In the genomic region with DNA sequence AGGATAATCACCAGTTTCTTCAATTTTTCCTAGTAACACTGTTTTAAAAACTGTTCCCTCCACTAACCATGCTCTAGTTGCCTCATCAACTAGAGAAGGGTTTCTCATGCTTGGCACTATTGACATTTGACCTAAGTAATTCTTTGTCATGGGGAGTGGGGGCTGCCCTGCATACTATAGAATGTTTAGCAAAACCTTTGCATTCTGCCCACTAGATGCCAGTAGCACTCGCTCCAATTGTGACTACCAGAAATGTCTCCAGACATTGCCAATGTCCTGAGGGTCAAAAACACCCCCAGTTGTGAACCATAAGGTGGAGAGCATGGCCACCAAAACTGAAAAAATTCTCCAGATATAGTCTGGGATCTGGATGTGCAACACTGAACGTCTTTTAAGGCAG, we compare ENCODE assay signal across 10 cellular contexts. TPM values are rescaled to one million over a fixed set of nuclear protein-coding genes. Genes with fewer than 3 reads are reported as not detected.
DNase-seq lines count a peak whose midpoint lies in the region; ATAC-seq, FAIRE-seq and TF ChIP-seq lines count a peak whose summit lies in the region.
"Had no signal": no experiment of that assay in that cellular context is flagged by ENCODE, and none has a peak within 500 bp of the region (broad histone marks: within the 10 kb centered on the region; RNA-seq: fewer than 3 reads in every experiment).

No MANE protein-coding gene starts in this region.

- H3K4me3 Mint-ChIP-seq in stimulated activated effector memory CD8-positive, alpha-beta T cell treated with anti-CD3 and anti-CD28 coated beads, Interleukin-12 subunit alpha, Interleukin-12 subunit beta, amount 100 ng/mL, for 72 hours, result no peak overlapping the region

- ATAC-seq in HepG2, result no peak
- ATAC-seq in right lobe of liver, result no peak
- ATAC-seq in stimulated activated effector memory CD8-positive, alpha-beta T cell treated with anti-CD3 and anti-CD28 coated beads, Interleukin-12 subunit alpha, Interleukin-12 subunit beta, amount 100 ng/mL, for 72 hours, result peak; percentile 51
- no peak for ATAC-seq in HG02678 (IDR thresholded peaks at IDR 0.05; ENCODE audit: unreplicated experiment)
- ATAC-seq: sciatic nerve had no signal

- no peaks in the 10 kb centered on the region for H3K79me2 ChIP-seq in HepG2 (ENCODE audit: insufficient read depth, low read length)

- no peak for FAIRE-seq in HepG2 (lab: Jason Lieb, UNC)

- WGBS in HepG2 (ENCODE audit: low lambda C conversion rate), result 0% methylated on average over 2 of the region's 2 CpGs
- WGBS in right lobe of liver (ENCODE audit: insufficient coverage, low coverage, low lambda C conversion rate, missing lambda C conversion rate), result 14% methylated on average over 2 of the region's 2 CpGs

- H3K4me2 ChIP-seq in HepG2 (ENCODE audit: low read depth, low read length), result no peak overlapping the region

- no peak overlapping the region for H3K27ac Mint-ChIP-seq in stimulated activated effector memory CD8-positive, alpha-beta T cell treated with anti-CD3 and anti-CD28 coated beads, Interleukin-12 subunit alpha, Interleukin-12 subunit beta, amount 100 ng/mL, for 72 hours

- no peaks in the 10 kb centered on the region for H3K36me3 Mint-ChIP-seq in stimulated activated effector memory CD8-positive, alpha-beta T cell treated with anti-CD3 and anti-CD28 coated beads, Interleukin-12 subunit alpha, Interleukin-12 subunit beta, amount 100 ng/mL, for 72 hours

- no peaks in the 10 kb centered on the region for H3K9me3 ChIP-seq in HepG2 (ENCODE audit: low read length)
- no peaks in the 10 kb centered on the region for H3K9me3 ChIP-seq in right lobe of liver

- CTCF ChIA-PET in HepG2 (lab: Yijun Ruan, JAX; ENCODE audit: low intra/inter-chr PET ratio, low total read pairs), result no interaction called here

- H3K9ac ChIP-seq in HepG2 (ENCODE audit: insufficient read depth, low read depth, low read length), result no peak overlapping the region

- H3K36me3 ChIP-seq in HepG2 (replicated peaks in 1 of 2; ENCODE audit: control insufficient read depth in 1 of 2, insufficient read depth in 2 of 2, low read length in 2 of 2) (no peaks in the 10 kb centered on the region), right lobe of liver (no peaks in the 10 kb centered on the region)

- in situ Hi-C loops in HepG2 (cut with HindIII; ENCODE audit: extremely low pct_ligation_motif_present, low pct_unique_long_range_greater_than_20kb), result no loop called here

- TF ChIP-seq EP300 in HepG2 (IDR thresholded peaks at IDR 0.05; ENCODE audit: low read depth in 2 of 2, low read length in 2 of 2), result no peak
- TF ChIP-seq EP300 in HepG2 (CRISPR knock-in tag; IDR thresholded peaks at IDR 0.05; ENCODE audit: borderline replicate concordance), result no peak

- TF ChIP-seq CTCF in HepG2 (CRISPR knock-in tag; IDR thresholded peaks at IDR 0.05) (no peak), right lobe of liver (IDR thresholded peaks at IDR 0.05) (no peak)

- TF ChIP-seq RAD21 in HepG2 (CRISPR knock-in tag; IDR thresholded peaks at IDR 0.05), result no peak

- H4K20me1 ChIP-seq in HepG2 (ENCODE audit: insufficient read depth, low read length), result no peaks in the 10 kb centered on the region

- H3K4me1 ChIP-seq in HepG2 (ENCODE audit: insufficient read depth, low read length) (no peaks in the 10 kb centered on the region), right lobe of liver (no peaks in the 10 kb centered on the region)

- TF ChIP-seq POLR2A in HepG2 (IDR thresholded peaks at IDR 0.05; ENCODE audit: insufficient read depth in 1 of 2, low read depth in 2 of 2, low read length in 2 of 2) (no peak), right lobe of liver (IDR thresholded peaks at IDR 0.05) (no peak)

- H3K4me1 Mint-ChIP-seq in stimulated activated effector memory CD8-positive, alpha-beta T cell treated with anti-CD3 and anti-CD28 coated beads, Interleukin-12 subunit alpha, Interleukin-12 subunit beta, amount 100 ng/mL, for 72 hours, result no peaks in the 10 kb centered on the region

- intact Hi-C loops in HepG2 (cut with micrococcal nuclease; ENCODE audit: unreplicated experiment) (no loop called here), right lobe of liver (cut with DNase I) (no loop called here)

- no peaks in the 10 kb centered on the region for H3K9me3 Mint-ChIP-seq in stimulated activated effector memory CD8-positive, alpha-beta T cell treated with anti-CD3 and anti-CD28 coated beads, Interleukin-12 subunit alpha, Interleukin-12 subunit beta, amount 100 ng/mL, for 72 hours

- H3K27ac ChIP-seq in HepG2 (ENCODE audit: extremely low read length, insufficient read depth, low read length), result no peak overlapping the region
- no peak overlapping the region for H3K27ac ChIP-seq in right lobe of liver

- H3K27me3 ChIP-seq in HepG2 (ENCODE audit: control insufficient read depth in 1 of 2, insufficient read depth in 2 of 2, low read length in 2 of 2) (peaks cover 0 to 12% of the 10 kb centered on the region in 2 experiments; a peak in 1 of 5 replicates), right lobe of liver (no peaks in the 10 kb centered on the region)

- H3K4me3 ChIP-seq in HepG2 (replicated peaks in 1 of 3; ENCODE audit: insufficient read depth in 1 of 3, low read depth in 2 of 3, low read length in 3 of 3) (no peak overlapping the region), right lobe of liver (no peak overlapping the region)

- DNase-seq in HepG2 (ENCODE audit: low spot score), result no peak
- no peak for DNase-seq in right lobe of liver
- peak; percentile 25 for DNase-seq in NCI-H226
- DNase-seq in dermis blood vessel endothelial cell, result peak; percentile 20
- no peak for DNase-seq in stimulated activated effector memory CD8-positive, alpha-beta T cell treated with anti-CD3 and anti-CD28 coated beads, Interleukin-12 subunit alpha, Interleukin-12 subunit beta, amount 100 ng/mL, for 72 hours (ENCODE audit: low spot score in 2 of 2)
- DNase-seq in NCI-H82 treated with DMSO at 0.1 percent for 48 hours (lab: John Stamatoyannopoulos, UW; ENCODE audit: unreplicated experiment), result no peak
- DNase-seq in KG1 (lab: John Stamatoyannopoulos, UW), result no peak
- DNase-seq: aorta had no signal

- BruUV-seq in HepG2 (replicated peaks; lab: Mats Ljungman, UMichigan), result no TSS peak

- POLR2A ChIA-PET in HepG2 (lab: Yijun Ruan, JAX), result no interaction called here

- H2AFZ ChIP-seq in HepG2 (ENCODE audit: low read length), result no peak overlapping the region

TF ChIP-seq in HepG2, 621 proteins besides CTCF, POLR2A, EP300 and RAD21:
- TF ChIP-seq HOXA9 (CRISPR knock-in tag; IDR thresholded peaks at IDR 0.05; ENCODE audit: borderline replicate concordance), result no peak
- TF ChIP-seq NR3C1 (CRISPR knock-in tag; IDR thresholded peaks at IDR 0.05), result no peak
- TF ChIP-seq STAG1 (CRISPR knock-in tag; IDR thresholded peaks at IDR 0.05), result peak; percentile 21; the same call in 1 of the 2 replicates

RNA-seq across cellular contexts. Expression of gene BMAL1, which starts 27.6 kb away (rescaled TPM):
- 4.8 and 5.0 TPM in 2 replicates for total RNA-seq in HepG2 (2016; rRNA removed; fragmentation: Illumina TruSeq; extraction: Trizol)
- total RNA-seq in HepG2 (2016; cell fraction: cytosol; rRNA removed; fragmentation: Illumina TruSeq; extraction: Trizol; ENCODE audit: low read depth), result 1.9 and 3.3 TPM in 2 replicates
- 4.8 and 5.5 TPM in 2 replicates for total RNA-seq in HepG2 (2016; cell fraction: insoluble cytoplasmic fraction; rRNA removed; fragmentation: Illumina TruSeq; extraction: Trizol)
- total RNA-seq in HepG2 (2016; cell fraction: membrane; rRNA removed; fragmentation: Illumina TruSeq; extraction: Trizol), result 5.3 and 5.5 TPM in 2 replicates
- total RNA-seq in HepG2 (2016; cell fraction: nucleus; rRNA removed; fragmentation: Illumina TruSeq; extraction: Trizol), result 5.3 and 7.6 TPM in 2 replicates
- 3.3 and 4.5 TPM in 2 replicates for polyA plus RNA-seq in HepG2 (2011; rRNA removed)
- 2.1 and 2.8 TPM in 2 replicates for polyA plus RNA-seq in HepG2 (2011; cell fraction: cytosol; rRNA removed)
- polyA plus RNA-seq in HepG2 (2011; cell fraction: nucleus; rRNA removed), result 4.7 and 5.0 TPM in 2 replicates
- polyA plus RNA-seq in HepG2 (2012), result 5.6 and 6.9 TPM in 2 replicates
- 1.5 and 2.8 TPM in 2 replicates for polyA plus RNA-seq in HepG2 (2016; cell fraction: cytosol; fragmentation: Illumina TruSeq; extraction: Trizol; ENCODE audit: low read depth)
- 3.8 and 4.8 TPM in 2 replicates for polyA plus RNA-seq in HepG2 (2016; cell fraction: insoluble cytoplasmic fraction; fragmentation: Illumina TruSeq; extraction: Trizol; ENCODE audit: low read depth)
- polyA plus RNA-seq in HepG2 (2016; cell fraction: membrane; fragmentation: Illumina TruSeq; extraction: Trizol; ENCODE audit: low read depth), result 3.2 and 5.1 TPM in 2 replicates
- 5.1 and 8.2 TPM in 2 replicates for polyA plus RNA-seq in HepG2 (2016; cell fraction: nucleus; fragmentation: Illumina TruSeq; extraction: Trizol; ENCODE audit: insufficient read depth, low read depth)
- 5.9 and 21.3 TPM in 2 replicates for polyA minus RNA-seq in HepG2 (2011; rRNA and poly(A)+ RNA removed; ENCODE audit: low replicate concordance)
- polyA minus RNA-seq in HepG2 (2011; cell fraction: cytosol; rRNA and poly(A)+ RNA removed), result 3.9 and 8.9 TPM in 2 replicates
- polyA minus RNA-seq in HepG2 (2011; cell fraction: nucleus; rRNA and poly(A)+ RNA removed), result 9.0 and 14.3 TPM in 2 replicates
- 10 to 100 TPM in 5 of 6 experiments, 1 to 10 TPM in 1; 9.9 to 38.0 (median 12.9) TPM for total RNA-seq in right lobe of liver
- 11.6 and 13.3 TPM in 2 replicates for total RNA-seq in dermis blood vessel endothelial cell

Comparison
In these comparisons a context has a peak if more than half of its experiments do, and no peak if none do; other contexts are left out.
1. DNase-seq: peak in NCI-H226 (single experiment) and dermis blood vessel endothelial cell (single experiment); none in HepG2 (single experiment), right lobe of liver (0 of 3), stimulated activated effector memory CD8-positive, alpha-beta T cell treated with anti-CD3 and anti-CD28 coated beads, Interleukin-12 subunit alpha, Interleukin-12 subunit beta, amount 100 ng/mL, for 72 hours (0 of 2), NCI-H82 treated with DMSO at 0.1 percent for 48 hours (single experiment) and KG1 (single experiment).